Comparison of ENCODE assay signal across 12 cellular contexts in genomic region chr16:3509470-3509928, GRCh38. TPM values are rescaled to one million over a fixed set of nuclear protein-coding genes. Genes with fewer than 3 reads are reported as not detected.
DNase-seq lines count a peak whose midpoint lies in the region; ATAC-seq, FAIRE-seq and TF ChIP-seq lines count a peak whose summit lies in the region.
"Had no signal": no experiment of that assay in that cellular context is flagged by ENCODE, and none has a peak within 500 bp of the region (broad histone marks: within the 10 kb centered on the region; RNA-seq: fewer than 3 reads in every experiment).

No MANE protein-coding gene starts in this region.

- H4K20me1 ChIP-seq in osteoblast (ENCODE audit: insufficient read depth, low read length): peaks cover 4% of the 10 kb centered on the region

- intact Hi-C loops in aorta (cut with DNase I): no loop called here

- no peaks in the 10 kb centered on the region for H3K9me3 Mint-ChIP-seq in CD4-positive, CD25-positive, alpha-beta regulatory T cell

- TF ChIP-seq CTCF in osteoblast (IDR thresholded peaks at IDR 0.05; ENCODE audit: extremely low read depth, low read depth, low read length): no peak

- H3K4me2 ChIP-seq in osteoblast (ENCODE audit: insufficient read depth, low read length): no peak overlapping the region

- H3K4me1 Mint-ChIP-seq in CD4-positive, CD25-positive, alpha-beta regulatory T cell: peaks cover 19 to 60% (median 31%) of the 10 kb centered on the region in 4 donors

- no peak overlapping the region for H3K4me3 ChIP-seq in CD4-positive, CD25-positive, alpha-beta regulatory T cell (ENCODE audit: low read depth, low read length)
- no peak overlapping the region for H3K4me3 ChIP-seq in osteoblast (ENCODE audit: insufficient read depth, low read length)
- no peak overlapping the region for H3K4me3 ChIP-seq in aorta (ENCODE audit: low read length in 2 of 2)

- H3K36me3 ChIP-seq in CD4-positive, CD25-positive, alpha-beta regulatory T cell (ENCODE audit: control insufficient read depth, insufficient read depth, low read length): peaks cover 26% of the 10 kb centered on the region
- peaks cover 65% of the 10 kb centered on the region for H3K36me3 ChIP-seq in osteoblast (ENCODE audit: insufficient read depth, low read length)
- H3K36me3 ChIP-seq in aorta (ENCODE audit: control insufficient read depth in 1 of 2, insufficient read depth in 2 of 2, low read length in 1 of 2): peaks cover 0 to 5% of the 10 kb centered on the region in 2 donors

- H2AFZ ChIP-seq in osteoblast (ENCODE audit: low read length): no peak overlapping the region
- H2AFZ ChIP-seq: parathyroid adenoma had no signal

- H3K4me1 ChIP-seq in CD4-positive, CD25-positive, alpha-beta regulatory T cell (ENCODE audit: control insufficient read depth, insufficient read depth, low read length, poor library complexity, severe bottlenecking): peaks cover 26% of the 10 kb centered on the region
- H3K4me1 ChIP-seq in osteoblast (ENCODE audit: insufficient read depth, low read length) (peaks cover 6% of the 10 kb centered on the region), aorta (ENCODE audit: control insufficient read depth in 1 of 2, insufficient read depth in 2 of 2, low read length in 2 of 2) (no peaks in the 10 kb centered on the region)
- H3K4me1 ChIP-seq: parathyroid adenoma had no signal

- H3K27ac Mint-ChIP-seq in CD4-positive, CD25-positive, alpha-beta regulatory T cell: peak overlapping the region; percentile 30 to 96 (median 72)

- peak overlapping the region in 3 of 4 donors; percentile 31 to 48 (median 32) for H3K4me3 Mint-ChIP-seq in CD4-positive, CD25-positive, alpha-beta regulatory T cell

- no peak for FAIRE-seq in frontal cortex (lab: Jason Lieb, UNC)
- FAIRE-seq: endothelial cell of umbilical vein had no signal

- H3K27me3 Mint-ChIP-seq in CD4-positive, CD25-positive, alpha-beta regulatory T cell: no peaks in the 10 kb centered on the region

- H3K27me3 ChIP-seq in CD4-positive, CD25-positive, alpha-beta regulatory T cell (ENCODE audit: control insufficient read depth, insufficient read depth, low read length): no peaks in the 10 kb centered on the region
- H3K27me3 ChIP-seq in osteoblast (ENCODE audit: insufficient read depth, low read length): no peaks in the 10 kb centered on the region
- no peaks in the 10 kb centered on the region for H3K27me3 ChIP-seq in aorta (ENCODE audit: control insufficient read depth in 1 of 2, insufficient read depth in 2 of 2, low read length in 1 of 2)

- peaks cover 37% of the 10 kb centered on the region for H3K36me3 Mint-ChIP-seq in CD4-positive, CD25-positive, alpha-beta regulatory T cell

- H3K9me3 ChIP-seq in CD4-positive, CD25-positive, alpha-beta regulatory T cell (ENCODE audit: control insufficient read depth in 2 of 2, low read length in 2 of 2): no peaks in the 10 kb centered on the region
- H3K9me3 ChIP-seq in osteoblast (ENCODE audit: low read depth, low read length) (no peaks in the 10 kb centered on the region), aorta (ENCODE audit: control insufficient read depth, low read length) (no peaks in the 10 kb centered on the region)

- H3K27ac ChIP-seq in CD4-positive, CD25-positive, alpha-beta regulatory T cell (ENCODE audit: insufficient read depth, low read length, poor library complexity, severe bottlenecking): peak overlapping the region; percentile 55
- no peak overlapping the region for H3K27ac ChIP-seq in osteoblast (ENCODE audit: low read depth, low read length)
- no peak overlapping the region for H3K27ac ChIP-seq in aorta (ENCODE audit: low read depth in 1 of 2, low read length in 2 of 2)
- H3K27ac ChIP-seq: parathyroid adenoma had no signal

- WGBS in aorta, 2 donors: 90 to 93% methylated on average over 13 of the region's 13 CpGs

- ATAC-seq in CD4-positive, CD25-positive, alpha-beta regulatory T cell (ENCODE audit: low read depth in 2 of 2): peak; percentile 95 to 97
- no peak for ATAC-seq in aorta (ENCODE audit: low FRiP score)
- ATAC-seq: HCT116 had no signal

- no peaks in the 10 kb centered on the region for H3K79me2 ChIP-seq in osteoblast (ENCODE audit: insufficient read depth, low read length)

- DNase-seq in CD4-positive, CD25-positive, alpha-beta regulatory T cell: peak; percentile 36 to 70 (median 67)
- DNase-seq in NCI-H2107 treated with DMSO at 0.1 percent for 48 hours (lab: John Stamatoyannopoulos, UW; ENCODE audit: unreplicated experiment) (peak; percentile 65), myocyte (ENCODE audit: low read depth) (peak; percentile 20), kidney glomerular epithelial cell (lab: John Stamatoyannopoulos, UW) (no peak), osteoblast (ENCODE audit: insufficient read length, low spot score, missing footprints) (no peak), frontal cortex (ENCODE audit: low spot score in 2 of 2) (no peak), aorta (no peak)
- peak; percentile 50 to 68 for DNase-seq in activated T-helper 1 cell treated with anti-CD3 and anti-CD28 coated beads, Interleukin-2, amount 50 U/mL, for 16 hours (ENCODE audit: low read depth in 1 of 2, low spot score in 1 of 2)

RNA-seq across cellular contexts. Expression of gene CLUAP1, which starts 8.7 kb away (rescaled TPM):
- 11.3 TPM for total RNA-seq in CD4-positive, CD25-positive, alpha-beta regulatory T cell
- 10 to 100 TPM; 20.6 to 35.1 (median 21.3) TPM for polyA plus RNA-seq in CD4-positive, CD25-positive, alpha-beta regulatory T cell
- total RNA-seq in myocyte (26.6 and 29.3 TPM in 2 replicates), osteoblast (17.0 and 18.6 TPM in 2 replicates), frontal cortex (42.0 TPM), aorta (10 to 100 TPM; 15.3 to 23.7 TPM)
- polyA plus RNA-seq in myocyte (2012): 12.4 TPM
- polyA plus RNA-seq in aorta: 10 to 100 TPM; 12.3 to 22.2 TPM

RNA-seq across cellular contexts. Expression of gene C16orf90, which starts 14.2 kb away (rescaled TPM):
- total RNA-seq in CD4-positive, CD25-positive, alpha-beta regulatory T cell: not detected
- not detected for polyA plus RNA-seq in CD4-positive, CD25-positive, alpha-beta regulatory T cell
- total RNA-seq in myocyte: not detected in 2 replicates
- polyA plus RNA-seq in myocyte (2012): 0.11 TPM
- total RNA-seq in osteoblast: not detected in 2 replicates
- total RNA-seq in frontal cortex: not detected
- total RNA-seq in aorta: not detected
- polyA plus RNA-seq in aorta: not detected
- total RNA-seq: endothelial cell of umbilical vein had no signal
- polyA plus RNA-seq: AG04450, endothelial cell of umbilical vein had no signal

Comparison
In these comparisons a context has a peak if more than half of its experiments do, and no peak if none do; other contexts are left out.
1. DNase-seq: peak in CD4-positive, CD25-positive, alpha-beta regulatory T cell (3 of 3), NCI-H2107 treated with DMSO at 0.1 percent for 48 hours (single experiment), activated T-helper 1 cell treated with anti-CD3 and anti-CD28 coated beads, Interleukin-2, amount 50 U/mL, for 16 hours (2 of 2) and myocyte (single experiment); none in kidney glomerular epithelial cell (single experiment), osteoblast (single experiment), frontal cortex (0 of 2) and aorta (0 of 2).